ENCODE assay signal across 15 cellular contexts in genomic region chr19:13210941-13211340, GRCh38.
DNase-seq lines count a peak whose midpoint lies in the region; ATAC-seq, FAIRE-seq and TF ChIP-seq lines count a peak whose summit lies in the region.
"Had no signal": no experiment of that assay in that cellular context is flagged by ENCODE, and none has a peak within 500 bp of the region (broad histone marks: within the 10 kb centered on the region; RNA-seq: fewer than 3 reads in every experiment).

No MANE protein-coding gene starts in this region.

- WGBS in neuronal stem cell (ENCODE audit: extremely low coverage in 2 of 2, insufficient read length in 2 of 2, insufficient replicate concordance in 1 of 2), 2 donors, result no CpG with 5 or more reads among the region's 20 CpGs

- H3K4me3 ChIP-seq in neuronal stem cell (ENCODE audit: low read length in 2 of 2), result no peak overlapping the region

- no peaks in the 10 kb centered on the region for H3K27me3 Mint-ChIP-seq in T-helper 2 cell treated with Interferon-gamma antibody and Interleukin-4, amounts not matched to agents 5 μg/mL and 100 μg/mL, for 36 hours (ENCODE audit: low read depth)
- H3K27me3 Mint-ChIP-seq in CD4-positive, alpha-beta T cell, result no peaks in the 10 kb centered on the region
- no peaks in the 10 kb centered on the region for H3K27me3 Mint-ChIP-seq in WTC11 (ENCODE audit: low read depth)

- no peak overlapping the region for H3K4ac ChIP-seq in neuronal stem cell (ENCODE audit: low read length)

- H2BK15ac ChIP-seq in neuronal stem cell (ENCODE audit: low read length), result peak overlapping the region; percentile 58

- no peak overlapping the region for H2BK120ac ChIP-seq in neuronal stem cell (ENCODE audit: low read depth, low read length)

- H3K4me1 Mint-ChIP-seq in T-helper 2 cell treated with Interferon-gamma antibody and Interleukin-4, amounts not matched to agents 5 μg/mL and 100 μg/mL, for 36 hours (ENCODE audit: low read depth), result peaks cover 16% of the 10 kb centered on the region
- peaks cover 26% of the 10 kb centered on the region for H3K4me1 Mint-ChIP-seq in CD4-positive, alpha-beta T cell (ENCODE audit: low read depth)
- peaks cover 4% of the 10 kb centered on the region; the same call in 1 of the 2 replicates for H3K4me1 Mint-ChIP-seq in WTC11

- no peak overlapping the region for H3K4me3 Mint-ChIP-seq in T-helper 2 cell treated with Interferon-gamma antibody and Interleukin-4, amounts not matched to agents 5 μg/mL and 100 μg/mL, for 36 hours
- peak overlapping the region; percentile 62 for H3K4me3 Mint-ChIP-seq in CD4-positive, alpha-beta T cell
- no peak overlapping the region for H3K4me3 Mint-ChIP-seq in WTC11

- peak overlapping the region; percentile 84 for H2BK12ac ChIP-seq in neuronal stem cell (ENCODE audit: low read length)

- no peak for FAIRE-seq in GM19239 (lab: Jason Lieb, UNC)

- no peak for ATAC-seq in CD4-positive, alpha-beta T cell (ENCODE audit: poor library complexity)
- no peak for ATAC-seq in WTC11

- no peaks in the 10 kb centered on the region for H3K36me3 Mint-ChIP-seq in T-helper 2 cell treated with Interferon-gamma antibody and Interleukin-4, amounts not matched to agents 5 μg/mL and 100 μg/mL, for 36 hours (ENCODE audit: low read depth)
- H3K36me3 Mint-ChIP-seq in CD4-positive, alpha-beta T cell (ENCODE audit: low read depth), result no peaks in the 10 kb centered on the region
- no peaks in the 10 kb centered on the region for H3K36me3 Mint-ChIP-seq in WTC11

- H3K27ac ChIP-seq in CD4-positive, alpha-beta T cell (ENCODE audit: low read depth, low read length), result no peak overlapping the region
- no peak overlapping the region for H3K27ac ChIP-seq in neuronal stem cell (replicated peaks; ENCODE audit: low read length)
- H3K27ac ChIP-seq: 22Rv1, KMS-11 had no signal

- TF ChIP-seq CTCF in CD4-positive, alpha-beta T cell (IDR thresholded peaks at IDR 0.05), result no peak
- no peak for TF ChIP-seq CTCF in WTC11 (IDR thresholded peaks at IDR 0.05)

- peak overlapping the region; percentile 71 for H3K14ac ChIP-seq in neuronal stem cell (ENCODE audit: low read length)

- H2BK5ac ChIP-seq in neuronal stem cell (ENCODE audit: low read length), result no peak overlapping the region

- DNase-seq in T-helper 2 cell treated with Interferon-gamma antibody and Interleukin-4, amounts not matched to agents 5 μg/mL and 100 μg/mL, for 36 hours (ENCODE audit: low spot score), result no peak
- DNase-seq in T-helper 2 cell (no peak), WTC11 (ENCODE audit: low spot score) (no peak), neuronal stem cell (ENCODE audit: low spot score) (no peak), NCI-H1694 treated with DMSO at 0.1 percent for 48 hours (lab: John Stamatoyannopoulos, UW) (no peak), activated gamma-delta T cell (lab: John Stamatoyannopoulos, UW) (no peak), GM19239 (ENCODE audit: insufficient read length, low spot score) (no peak)
- no peak for DNase-seq in CD4-positive, alpha-beta T cell
- DNase-seq: DMS79 treated with DMSO at 0.1 percent for 48 hours, NCI-H1048, NCI-H1436 treated with DMSO at 0.1 percent for 48 hours, NCI-H2081, NCI-H524 had no signal

- H4K91ac ChIP-seq in neuronal stem cell (ENCODE audit: low read depth, low read length, poor library complexity), result peak overlapping the region; percentile 92

- intact Hi-C loops in CD4-positive, alpha-beta T cell (cut with DNase I, micrococcal nuclease), result loop anchor here in 1 of 2 experiments (5.0 kb wide), 1 partner anchor 51 kb away; no protein-coding TSS in a partner anchor

- H3K79me1 ChIP-seq in neuronal stem cell (ENCODE audit: low read depth, low read length), result peaks cover 1% of the 10 kb centered on the region

- H3K9me3 Mint-ChIP-seq in T-helper 2 cell treated with Interferon-gamma antibody and Interleukin-4, amounts not matched to agents 5 μg/mL and 100 μg/mL, for 36 hours, result no peaks in the 10 kb centered on the region
- H3K9me3 Mint-ChIP-seq in CD4-positive, alpha-beta T cell, result no peaks in the 10 kb centered on the region
- no peaks in the 10 kb centered on the region for H3K9me3 Mint-ChIP-seq in WTC11

- POLR2A ChIA-PET in CD4-positive, alpha-beta T cell (lab: Charles Lee), result interaction anchor here (0.9 to 1.4 kb wide), 2 partner anchors 56 to 58 kb away, joined by 3 to 6 read pairs; no protein-coding TSS in a partner anchor
- POLR2A ChIA-PET in WTC11 (lab: Charles Lee), result no interaction called here

- no peaks in the 10 kb centered on the region for H3K27me3 ChIP-seq in CD4-positive, alpha-beta T cell (ENCODE audit: control insufficient read depth, insufficient read depth, low read length)
- H3K27me3 ChIP-seq in neuronal stem cell (ENCODE audit: control insufficient read depth in 3 of 3, insufficient read depth in 3 of 3, low read depth in 1 of 3, low read length in 3 of 3), result no peaks in the 10 kb centered on the region

- peak overlapping the region; percentile 76 for H3K18ac ChIP-seq in neuronal stem cell (ENCODE audit: low read length)

- H3K9me3 ChIP-seq in CD4-positive, alpha-beta T cell (ENCODE audit: control insufficient read depth, low read length), result no peaks in the 10 kb centered on the region
- peaks cover 0 to 2% of the 10 kb centered on the region in 2 donors for H3K9me3 ChIP-seq in neuronal stem cell (replicated peaks in 1 of 2; ENCODE audit: control insufficient read depth in 2 of 2, insufficient read depth in 1 of 2, low read depth in 1 of 2, low read length in 2 of 2)

- CTCF ChIA-PET in CD4-positive, alpha-beta T cell (lab: Charles Lee), result no interaction called here
- CTCF ChIA-PET in WTC11 (lab: Charles Lee), result interaction anchor here (0.5 to 3.5 kb wide), 3 partner anchors 15 to 279 kb away, joined by 3 to 37 read pairs (median 5); no protein-coding TSS in a partner anchor

- peak overlapping the region; percentile 39 for H3K27ac Mint-ChIP-seq in T-helper 2 cell treated with Interferon-gamma antibody and Interleukin-4, amounts not matched to agents 5 μg/mL and 100 μg/mL, for 36 hours
- no peak overlapping the region for H3K27ac Mint-ChIP-seq in CD4-positive, alpha-beta T cell
- H3K27ac Mint-ChIP-seq in WTC11, result no peak overlapping the region

- peaks cover 0 to 4% of the 10 kb centered on the region in 2 donors for H3K36me3 ChIP-seq in neuronal stem cell (replicated peaks in 1 of 2; ENCODE audit: control insufficient read depth in 2 of 2, insufficient read depth in 2 of 2, low read length in 2 of 2)

- H3K23ac ChIP-seq in neuronal stem cell (ENCODE audit: low read depth, low read length, poor library complexity), result peak overlapping the region; percentile 55

- H3K4me1 ChIP-seq in neuronal stem cell (ENCODE audit: control insufficient read depth in 2 of 2, insufficient read depth in 1 of 2, low read depth in 1 of 2, low read length in 2 of 2), result peaks cover 0 to 14% of the 10 kb centered on the region in 2 donors

- no peak overlapping the region for H3K4me2 ChIP-seq in neuronal stem cell (ENCODE audit: insufficient read depth, low read length, poor library complexity, severe bottlenecking)
- H3K4me2 ChIP-seq: KMS-11 had no signal

- peak overlapping the region; percentile 90 for H3K9ac ChIP-seq in neuronal stem cell (ENCODE audit: low read depth, low read length, poor library complexity)
- H3K9ac ChIP-seq: KMS-11 had no signal

- H4K8ac ChIP-seq in neuronal stem cell (ENCODE audit: low read depth, low read length), result peak overlapping the region; percentile 17

- no peak overlapping the region for H2AFZ ChIP-seq in neuronal stem cell (ENCODE audit: low read length)

- peak overlapping the region; percentile 56 for H2AK5ac ChIP-seq in neuronal stem cell (ENCODE audit: low read depth, low read length)

TF ChIP-seq in WTC11, 78 proteins besides CTCF, POLR2A, EP300 and RAD21:
- TF ChIP-seq ZNF121 (CRISPR knock-in tag; IDR thresholded peaks at IDR 0.05), result peak; percentile 67; the same call in 1 of the 2 replicates
- TF ChIP-seq FOXP4 (CRISPR knock-in tag; IDR thresholded peaks at IDR 0.05), result 0 out of 2 replicates have a peak, but pooled peaks have one; percentile 29
- TF ChIP-seq JUN (CRISPR knock-in tag; IDR thresholded peaks at IDR 0.05), result no peak
- TF ChIP-seq CBFB (CRISPR knock-in tag; IDR thresholded peaks at IDR 0.05; ENCODE audit: low read depth), result no peak
